32 cellular contexts compared by ENCODE assay signal in genomic region chr2:98750593-98751282, GRCh38.
"Had no signal": no experiment of that assay in that cellular context is flagged by ENCODE, and none has a peak within 500 bp of the region (broad histone marks: within the 10 kb centered on the region; RNA-seq: fewer than 3 reads in every experiment).

No MANE protein-coding gene starts in this region.

- H3K27me3 ChIP-seq: adrenal gland, body of pancreas had no signal

- DNase-seq: activated B cell treated with CpG ODN at 0.5 μM for 24 hours; activated CD4-positive, alpha-beta T cell treated with anti-CD3 and anti-CD28 coated beads for 48 hours; activated CD4-positive, alpha-beta T cell treated with anti-CD3 and anti-CD28 coated beads, Interleukin-2, amount 50 U/mL, for 1 hour; activated CD4-positive, alpha-beta T cell treated with anti-CD3 and anti-CD28 coated beads, Interleukin-2, amount 50 U/mL, for 48 hours; activated CD8-positive, alpha-beta memory T cell treated with anti-CD3 and anti-CD28 coated beads, Interleukin-2, amount 10 ng/mL, durations not matched to agents 7 days and 5 days; activated CD8-positive, alpha-beta memory T cell treated with anti-CD3 and anti-CD28 coated beads, Interleukin-2, amount 50 U/mL, for 4 hours; activated CD8-positive, alpha-beta T cell treated with anti-CD3 and anti-CD28 coated beads for 36 hours; activated effector memory CD4-positive, alpha-beta T cell treated with anti-CD3 and anti-CD28 coated beads, Interleukin-2, amount 50 U/mL, for 16 hours; activated naive CD4-positive, alpha-beta T cell treated with anti-CD3 and anti-CD28 coated beads for 36 hours; activated naive CD8-positive, alpha-beta T cell treated with anti-CD3 and anti-CD28 coated beads for 36 hours; activated naive CD8-positive, alpha-beta T cell treated with anti-CD3 and anti-CD28 coated beads, Interleukin-2, amount 50 U/mL, for 24 hours; activated T-cell treated with anti-CD3 and anti-CD28 coated beads, Interleukin-2, amount 50 U/mL, for 1 hour; activated T-cell treated with anti-CD3 and anti-CD28 coated beads, Interleukin-2, amount 50 U/mL, for 48 hours; adrenal gland; amygdala; aorta; body of pancreas; caudate nucleus; cortex of kidney; effector CD8-positive, alpha-beta T cell; esophagus squamous epithelium; foreskin melanocyte; T-helper 1 cell; T-helper 17 cell; T1000; WERI-Rb-1 had no signal

- H3K36me3 ChIP-seq: adrenal gland, esophagus squamous epithelium, gastroesophageal sphincter, WERI-Rb-1 had no signal

- H3K4me1 ChIP-seq: adrenal gland, body of pancreas, gastroesophageal sphincter had no signal

- H3K9me3 ChIP-seq: adrenal gland, body of pancreas, esophagus squamous epithelium, gastroesophageal sphincter had no signal

- ATAC-seq: activated CD4-positive, CD25-positive, alpha-beta regulatory T cell treated with anti-CD3 and anti-CD28 coated beads, Interleukin-2, amount 50 U/mL, for 24 hours; activated CD8-positive, alpha-beta memory T cell treated with anti-CD3 and anti-CD28 coated beads, Interleukin-2, amount 10 ng/mL, durations not matched to agents 7 days and 5 days; activated CD8-positive, alpha-beta T cell treated with anti-CD3 and anti-CD28 coated beads for 36 hours; activated naive CD8-positive, alpha-beta T cell treated with anti-CD3 and anti-CD28 coated beads, Interleukin-2, amount 50 U/mL, for 24 hours; body of pancreas; gastroesophageal sphincter; T-helper 17 cell had no signal

- H3K4me3 ChIP-seq: adrenal gland, body of pancreas, esophagus squamous epithelium, gastroesophageal sphincter had no signal

- FAIRE-seq: colon, endometrium, endothelial cell of umbilical vein had no signal

- H3K27ac ChIP-seq: epithelial cell of prostate, esophagus squamous epithelium, gastroesophageal sphincter, WERI-Rb-1 had no signal
